9 cellular contexts compared by ENCODE assay signal in genomic region chr2:47056374-47056773, GRCh38.
DNase-seq lines count a peak whose midpoint lies in the region; ATAC-seq, FAIRE-seq and TF ChIP-seq lines count a peak whose summit lies in the region.
"Had no signal": no experiment of that assay in that cellular context is flagged by ENCODE, and none has a peak within 500 bp of the region (broad histone marks: within the 10 kb centered on the region; RNA-seq: fewer than 3 reads in every experiment).

No MANE protein-coding gene starts in this region.

- no peak overlapping the region for H2AFZ ChIP-seq in ACC112 (ENCODE audit: low read length, unreplicated experiment)

- no peaks in the 10 kb centered on the region for H3K9me3 Mint-ChIP-seq in HFFc6
- no peaks in the 10 kb centered on the region for H3K9me3 Mint-ChIP-seq in naive thymus-derived CD4-positive, alpha-beta T cell

- intact Hi-C loops in dorsolateral prefrontal cortex (cut with DNase I) = no loop called here
- intact Hi-C loops in naive thymus-derived CD4-positive, alpha-beta T cell (cut with micrococcal nuclease) = no loop called here

- H3K27me3 ChIP-seq in ACC112 (ENCODE audit: insufficient read depth, low read length) (no peaks in the 10 kb centered on the region), dorsolateral prefrontal cortex (no peaks in the 10 kb centered on the region)
- no peaks in the 10 kb centered on the region for H3K27me3 ChIP-seq in naive thymus-derived CD4-positive, alpha-beta T cell (ENCODE audit: control insufficient read depth in 2 of 2, insufficient read depth in 2 of 2, low read length in 2 of 2)

- CTCF ChIA-PET in naive thymus-derived CD4-positive, alpha-beta T cell (lab: Charles Lee) = no interaction called here

- no peaks in the 10 kb centered on the region for H3K9me3 ChIP-seq in naive thymus-derived CD4-positive, alpha-beta T cell (ENCODE audit: control insufficient read depth in 2 of 3, low read length in 3 of 3)

- H3K27ac ChIP-seq in ACC112 (ENCODE audit: low read depth, low read length) (peak overlapping the region; percentile 67), dorsolateral prefrontal cortex (peak overlapping the region; percentile 32 to 97 (median 84))
- H3K27ac ChIP-seq in naive thymus-derived CD4-positive, alpha-beta T cell (ENCODE audit: low read depth, low read length) = no peak overlapping the region

- H3K4me3 ChIP-seq in ACC112 (ENCODE audit: low read depth, low read length) (peak overlapping the region; percentile 34; the same call in 1 of the 2 replicates), dorsolateral prefrontal cortex (no peak overlapping the region)
- H3K4me3 ChIP-seq in naive thymus-derived CD4-positive, alpha-beta T cell (ENCODE audit: low read length) = no peak overlapping the region

- peaks cover 55% of the 10 kb centered on the region for H3K36me3 Mint-ChIP-seq in HFFc6 (ENCODE audit: low read depth)
- peaks cover 0 to 49% (median 11%) of the 10 kb centered on the region in 5 donors for H3K36me3 Mint-ChIP-seq in naive thymus-derived CD4-positive, alpha-beta T cell

- DNase-seq in HFFc6 (peak; percentile 82), dorsolateral prefrontal cortex (no peak), HTR-8/SVneo (ENCODE audit: insufficient read length, low spot score) (no peak), kidney tubule cell (ENCODE audit: low spot score) (no peak), omental fat pad (ENCODE audit: low spot score) (no peak)
- DNase-seq in naive thymus-derived CD4-positive, alpha-beta T cell = no peak
- no peak for DNase-seq in activated CD4-positive, alpha-beta T cell treated with anti-CD3 and anti-CD28 coated beads, Interleukin-2, amount 50 U/mL, for 48 hours
- DNase-seq: central memory CD4-positive, alpha-beta T cell had no signal

- peak overlapping the region; percentile 95 for H3K27ac Mint-ChIP-seq in HFFc6
- H3K27ac Mint-ChIP-seq in naive thymus-derived CD4-positive, alpha-beta T cell = peak overlapping the region in 8 of 9 donors; percentile 15 to 83 (median 66)

- FAIRE-seq in HTR-8/SVneo (lab: Jason Lieb, UNC) = no peak

- TF ChIP-seq CTCF in HFFc6 (IDR thresholded peaks at IDR 0.05) = no peak
- no peak for TF ChIP-seq CTCF in dorsolateral prefrontal cortex (IDR thresholded peaks at IDR 0.05 in 54 of 56, conservative IDR thresholded peaks at IDR 0.05 in 2 of 56; ENCODE audit: low read depth in 1 of 56, partially characterized antibody in 56 of 56)
- TF ChIP-seq CTCF in omental fat pad (IDR thresholded peaks at IDR 0.05) = no peak

- H3K79me2 ChIP-seq in ACC112 (ENCODE audit: control insufficient read depth, insufficient read depth, low read length, unreplicated experiment) = no peaks in the 10 kb centered on the region

- peak overlapping the region; percentile 58 for H3K4me3 Mint-ChIP-seq in HFFc6
- peak overlapping the region in 2 of 10 donors; percentile 36 to 66 for H3K4me3 Mint-ChIP-seq in naive thymus-derived CD4-positive, alpha-beta T cell

- H3K36me3 ChIP-seq in ACC112 (ENCODE audit: insufficient read depth, low read length) = peaks cover 20% of the 10 kb centered on the region; the same call in 1 of the 2 replicates
- peaks cover 0 to 30% (median 0%) of the 10 kb centered on the region in 3 experiments for H3K36me3 ChIP-seq in naive thymus-derived CD4-positive, alpha-beta T cell (ENCODE audit: control insufficient read depth in 2 of 3, insufficient read depth in 3 of 3, low read length in 3 of 3)

- peaks cover 3% of the 10 kb centered on the region; the same call in 1 of the 2 replicates for H3K27me3 Mint-ChIP-seq in HFFc6 (ENCODE audit: insufficient read depth)
- no peaks in the 10 kb centered on the region for H3K27me3 Mint-ChIP-seq in naive thymus-derived CD4-positive, alpha-beta T cell

- H3K4me1 Mint-ChIP-seq in HFFc6 (ENCODE audit: low read depth) = peaks cover 51% of the 10 kb centered on the region
- H3K4me1 Mint-ChIP-seq in naive thymus-derived CD4-positive, alpha-beta T cell = peaks cover 20 to 46% (median 33%) of the 10 kb centered on the region in 7 donors

- no peak for ATAC-seq in naive thymus-derived CD4-positive, alpha-beta T cell
- no peak for ATAC-seq in omental fat pad (ENCODE audit: low FRiP score)

- POLR2A ChIA-PET in naive thymus-derived CD4-positive, alpha-beta T cell (lab: Charles Lee) = no interaction called here

- peaks cover 36% of the 10 kb centered on the region for H3K4me1 ChIP-seq in ACC112 (ENCODE audit: control insufficient read depth, insufficient read depth, low read length, unreplicated experiment)
- H3K4me1 ChIP-seq in naive thymus-derived CD4-positive, alpha-beta T cell (ENCODE audit: control insufficient read depth in 2 of 2, insufficient read depth in 2 of 2, low read length in 2 of 2) = peaks cover 0 to 19% of the 10 kb centered on the region in 2 donors
